Comparison of ENCODE assay signal across 16 cellular contexts in the genomic region with DNA sequence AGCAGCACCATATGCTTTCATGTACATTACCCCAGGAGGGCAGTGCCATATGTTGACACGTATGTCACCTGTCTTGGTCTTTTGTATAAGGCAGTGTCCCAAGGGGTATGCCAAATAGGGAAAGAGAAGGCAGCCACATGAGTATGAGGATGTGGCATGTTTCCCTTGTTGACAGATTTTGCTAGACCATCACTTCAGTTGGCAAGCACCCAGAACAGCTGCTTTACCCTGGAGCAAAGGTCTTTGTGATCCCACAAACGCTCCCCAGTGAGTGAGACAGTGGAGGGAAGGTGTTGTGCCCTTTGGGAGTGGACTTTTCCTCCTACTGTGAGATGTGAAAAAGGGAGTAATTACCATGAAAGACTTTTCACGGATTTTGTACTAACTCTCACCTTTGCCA.
DNase-seq lines count a peak whose midpoint lies in the region; ATAC-seq lines count a peak whose summit lies in the region.
"Had no signal": no experiment of that assay in that cellular context is flagged by ENCODE, and none has a peak within 500 bp of the region (broad histone marks: within the 10 kb centered on the region; RNA-seq: fewer than 3 reads in every experiment).

No MANE protein-coding gene starts in this region.

- DNase-seq in left cardiac atrium = peak; percentile 9
- DNase-seq in Right ventricle myocardium superior = no peak
- DNase-seq in NCI-H2081 (lab: John Stamatoyannopoulos, UW) = peak; percentile 94 to 99
- peak; percentile 98 for DNase-seq in NCI-H748 treated with DMSO at 0.1 percent for 48 hours (lab: John Stamatoyannopoulos, UW)
- DNase-seq in activated gamma-delta T cell (lab: John Stamatoyannopoulos, UW) = no peak
- DNase-seq: ACHN; activated CD4-positive, alpha-beta T cell treated with anti-CD3 and anti-CD28 coated beads for 36 hours; activated effector memory CD4-positive, alpha-beta T cell treated with Interleukin-2 at 50 U/mL for 16 hours; foreskin fibroblast; KBM-7; mammary epithelial cell; NCI-H187; testis had no signal

- no peak for ATAC-seq in left cardiac atrium
- ATAC-seq in Right ventricle myocardium superior (ENCODE audit: poor library complexity) = no peak
- no peak for ATAC-seq in HG03571 (IDR thresholded peaks at IDR 0.05; ENCODE audit: unreplicated experiment)
- ATAC-seq in HG03378 (IDR thresholded peaks at IDR 0.05; ENCODE audit: unreplicated experiment) = no peak
- ATAC-seq in GM18907 (IDR thresholded peaks at IDR 0.05; ENCODE audit: unreplicated experiment) = no peak
- ATAC-seq: activated CD4-positive, alpha-beta T cell treated with anti-CD3 and anti-CD28 coated beads for 36 hours had no signal

- intact Hi-C loops in left cardiac atrium (cut with DNase I) (no loop called here), Right ventricle myocardium superior (cut with DNase I) (no loop called here)

Comparison
In these comparisons a context has a peak if more than half of its experiments do, and no peak if none do; other contexts are left out.
1. DNase-seq: peak in left cardiac atrium (single experiment), NCI-H2081 (2 of 2) and NCI-H748 treated with DMSO at 0.1 percent for 48 hours (single experiment); none in Right ventricle myocardium superior (single experiment) and activated gamma-delta T cell (single experiment).